In genomic region chrX:113522814-113523213, GRCh38 we compare ENCODE assay signal across 11 cellular contexts.
DNase-seq lines count a peak whose midpoint lies in the region; ATAC-seq and TF ChIP-seq lines count a peak whose summit lies in the region.
"Had no signal": no experiment of that assay in that cellular context is flagged by ENCODE, and none has a peak within 500 bp of the region (broad histone marks: within the 10 kb centered on the region; RNA-seq: fewer than 3 reads in every experiment).

No MANE protein-coding gene starts in this region.

- no peaks in the 10 kb centered on the region for H3K27me3 Mint-ChIP-seq in activated CD4-positive, alpha-beta T cell treated with anti-CD3 and anti-CD28 coated beads for 36 hours

- peak; percentile 22 for DNase-seq in fibroblast of the aortic adventitia (ENCODE audit: low read depth)
- DNase-seq in stimulated activated CD4-positive, alpha-beta T cell treated with anti-CD3 and anti-CD28 coated beads, Interleukin-4, amount 100 ng/mL, for 4 hours, result no peak
- no peak for DNase-seq in retina
- no peak for DNase-seq in activated CD4-positive, alpha-beta T cell treated with anti-CD3 and anti-CD28 coated beads for 36 hours
- no peak for DNase-seq in testis
- DNase-seq: activated effector memory CD4-positive, alpha-beta T cell treated with Interleukin-2 at 50 U/mL for 16 hours; psoas muscle; T-cell had no signal

- H3K9me3 Mint-ChIP-seq in activated CD4-positive, alpha-beta T cell treated with anti-CD3 and anti-CD28 coated beads for 36 hours (ENCODE audit: low read depth), result peaks cover 4% of the 10 kb centered on the region

- intact Hi-C loops in activated CD4-positive, alpha-beta T cell treated with anti-CD3 and anti-CD28 coated beads for 36 hours (cut with DNase I, micrococcal nuclease), result no loop called here
- intact Hi-C loops in testis (cut with DNase I; ENCODE audit: low total_unique reads), result no loop called here

- CTCF ChIA-PET in activated CD4-positive, alpha-beta T cell treated with anti-CD3 and anti-CD28 coated beads for 36 hours (lab: Charles Lee), result no interaction called here

- no peak overlapping the region for H3K4me3 Mint-ChIP-seq in activated CD4-positive, alpha-beta T cell treated with anti-CD3 and anti-CD28 coated beads for 36 hours
- H3K4me3 Mint-ChIP-seq: T-cell had no signal

- no peak for TF ChIP-seq POLR2A in testis (IDR thresholded peaks at IDR 0.05)

- no peaks in the 10 kb centered on the region for H3K9me3 ChIP-seq in testis
- H3K9me3 ChIP-seq: psoas muscle had no signal

- WGBS in testis, 2 donors, result 75 to 82% methylated on average over 3 of the region's 3 CpGs

- POLR2A ChIA-PET in activated CD4-positive, alpha-beta T cell treated with anti-CD3 and anti-CD28 coated beads for 36 hours (lab: Charles Lee), result no interaction called here

- no peaks in the 10 kb centered on the region for H3K27me3 ChIP-seq in testis

- no peaks in the 10 kb centered on the region for H3K36me3 Mint-ChIP-seq in activated CD4-positive, alpha-beta T cell treated with anti-CD3 and anti-CD28 coated beads for 36 hours (ENCODE audit: low read depth)
- H3K36me3 Mint-ChIP-seq: T-cell had no signal

- no peak for TF ChIP-seq CTCF in fibroblast of the aortic adventitia (IDR thresholded peaks at IDR 0.05; ENCODE audit: insufficient read depth, low read length)
- no peak for TF ChIP-seq CTCF in testis (IDR thresholded peaks at IDR 0.05)

- H3K4me3 ChIP-seq in fibroblast of the aortic adventitia (ENCODE audit: low read depth, low read length) (no peak overlapping the region), testis (no peak overlapping the region)
- H3K4me3 ChIP-seq: psoas muscle had no signal

- ATAC-seq in GM18909 (IDR thresholded peaks at IDR 0.05; ENCODE audit: poor library complexity, unreplicated experiment) (peak; percentile 100), HG02642 (IDR thresholded peaks at IDR 0.05; ENCODE audit: poor library complexity, unreplicated experiment) (peak; percentile 100), HG03558 (IDR thresholded peaks at IDR 0.05; ENCODE audit: extremely low read depth, unreplicated experiment) (peak; percentile 95)
- no peak for ATAC-seq in activated CD4-positive, alpha-beta T cell treated with anti-CD3 and anti-CD28 coated beads for 36 hours
- ATAC-seq: psoas muscle, T-cell had no signal

- H3K36me3 ChIP-seq in testis (ENCODE audit: low read depth, missing control alignments), result no peaks in the 10 kb centered on the region

- H3K27ac ChIP-seq in testis, result no peak overlapping the region
- H3K27ac ChIP-seq: psoas muscle had no signal

- no peaks in the 10 kb centered on the region for H3K4me1 ChIP-seq in testis
- H3K4me1 ChIP-seq: psoas muscle had no signal

- H3K27ac Mint-ChIP-seq in activated CD4-positive, alpha-beta T cell treated with anti-CD3 and anti-CD28 coated beads for 36 hours, result no peak overlapping the region
- H3K27ac Mint-ChIP-seq: T-cell had no signal

- no peaks in the 10 kb centered on the region for H3K4me1 Mint-ChIP-seq in activated CD4-positive, alpha-beta T cell treated with anti-CD3 and anti-CD28 coated beads for 36 hours
- H3K4me1 Mint-ChIP-seq: T-cell had no signal
